8 cellular contexts compared by ENCODE assay signal in the genomic region with DNA sequence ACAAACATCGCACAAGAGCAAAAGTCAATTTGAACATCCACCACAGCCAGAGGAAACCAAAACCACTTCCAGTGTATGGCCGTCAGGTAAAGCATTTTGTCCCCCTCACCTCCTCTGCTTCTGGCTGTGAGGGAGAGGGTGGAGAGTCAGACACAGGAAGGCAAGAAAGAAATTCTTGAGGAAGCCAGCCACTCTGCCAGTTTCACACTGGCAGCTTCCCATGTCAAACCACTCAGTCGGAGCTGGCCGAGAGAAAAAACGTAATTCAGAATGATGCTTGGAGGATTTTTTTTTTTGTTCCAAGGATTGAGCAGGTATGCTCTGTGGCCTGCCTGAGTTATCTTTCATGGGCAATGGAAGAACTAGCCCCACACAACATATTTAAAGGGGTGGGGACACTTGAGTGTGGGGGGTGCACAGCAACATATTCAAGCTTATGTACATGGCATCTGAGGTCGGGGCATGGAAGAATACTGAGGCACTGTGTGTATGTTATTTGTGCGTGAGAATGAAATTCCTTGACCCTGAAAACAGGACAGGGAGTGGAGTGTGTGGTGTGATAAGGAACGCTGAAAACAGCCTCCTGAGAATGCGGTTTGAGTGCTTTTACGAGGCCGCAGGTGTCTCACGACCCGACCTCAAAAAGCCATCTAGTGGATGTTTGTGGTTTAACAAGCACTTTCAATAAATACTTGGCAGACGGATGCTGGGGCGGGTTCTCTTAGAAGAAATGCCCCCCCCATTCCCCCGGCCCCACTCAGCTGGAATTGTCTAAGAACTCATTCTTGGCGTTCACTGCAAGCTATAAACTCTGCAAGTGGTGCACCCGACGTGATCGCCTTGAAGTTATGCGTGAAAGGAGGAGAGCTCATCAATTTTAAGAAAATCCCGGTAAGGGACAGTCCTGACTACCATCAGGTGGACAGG. TPM values are rescaled to one million over a fixed set of nuclear protein-coding genes. Genes with fewer than 3 reads are reported as not detected.
DNase-seq lines count a peak whose midpoint lies in the region; ATAC-seq and TF ChIP-seq lines count a peak whose summit lies in the region.

No MANE protein-coding gene starts in this region.

- DNase-seq in GM12865 (ENCODE audit: low read depth) (peak; percentile 89), NCI-H1092 (lab: John Stamatoyannopoulos, UW) (peak; percentile 51), SK-N-SH (peak; percentile 68), head of caudate nucleus (peak in 38 of 42 donors; percentile 6 to 72 (median 36)), pulmonary artery endothelial cell (ENCODE audit: low read depth, low spot score) (peak; percentile 33)
- peak; percentile 60 for DNase-seq in activated naive CD4-positive, alpha-beta T cell treated with anti-CD3 and anti-CD28 coated beads, Interleukin-2, amount 50 U/mL, for 16 hours

- TF ChIP-seq CTCF in GM12865 (IDR thresholded peaks at IDR 0.05; ENCODE audit: insufficient read depth, low read depth, low read length, missing control alignments), result peak; percentile 56
- TF ChIP-seq CTCF in SK-N-SH (IDR thresholded peaks at IDR 0.05), result peak; percentile 65

- H3K4me3 ChIP-seq in GM12865 (ENCODE audit: low read depth, low read length) (peak overlapping the region; percentile 44), SK-N-SH (ENCODE audit: low read depth in 2 of 2, low read length in 1 of 2) (no peak overlapping the region; a peak in 1 of 4 replicates)

- no peaks in the 10 kb centered on the region for H3K9me3 ChIP-seq in SK-N-SH

- H3K9ac ChIP-seq in SK-N-SH, result no peak overlapping the region

- H3K36me3 ChIP-seq in SK-N-SH (replicated peaks in 1 of 2; ENCODE audit: control insufficient read depth in 1 of 2, insufficient read depth in 2 of 2, low read length in 1 of 2), result no peaks in the 10 kb centered on the region

- no peaks in the 10 kb centered on the region for H4K20me1 ChIP-seq in SK-N-SH (ENCODE audit: insufficient read depth)

- 0 out of 2 replicates have a peak, but pooled peaks cover 3% of the 10 kb centered on the region for H3K27me3 ChIP-seq in SK-N-SH (ENCODE audit: insufficient read depth)

- POLR2A ChIA-PET in SK-N-SH (lab: Yijun Ruan, JAX), result interaction anchor here (1.0 kb wide), 1 partner anchor 46 kb away, joined by 4 read pairs; a partner anchor contains a TSS

- H3K79me2 ChIP-seq in SK-N-SH (ENCODE audit: insufficient read depth), result no peaks in the 10 kb centered on the region

- no peak for ATAC-seq in GM19395 (IDR thresholded peaks at IDR 0.05; ENCODE audit: unreplicated experiment)
- ATAC-seq in HG03565 (IDR thresholded peaks at IDR 0.05; ENCODE audit: unreplicated experiment), result no peak

- peak overlapping the region; percentile 38; the same call in 1 of the 2 replicates for H3K4me2 ChIP-seq in SK-N-SH

- intact Hi-C loops in head of caudate nucleus (cut with DNase I), result no loop called here

- H3K4me1 ChIP-seq in SK-N-SH (ENCODE audit: control insufficient read depth in 1 of 2, insufficient read depth in 2 of 2, low read depth in 1 of 2, low read length in 1 of 2), result peaks cover 0 to 4% of the 10 kb centered on the region in 2 experiments; a peak in 1 of 4 replicates

- no peak overlapping the region for H2AFZ ChIP-seq in SK-N-SH (ENCODE audit: low read depth)

- TF ChIP-seq EP300 in SK-N-SH (IDR thresholded peaks at IDR 0.05; ENCODE audit: borderline replicate concordance in 1 of 2, low read depth in 1 of 2, low read length in 1 of 2), result no peak

- no peak overlapping the region for H3K27ac ChIP-seq in SK-N-SH (ENCODE audit: low read depth in 2 of 2, low read length in 1 of 2)

- 29% methylated on average over 22 of the region's 22 CpGs for WGBS in SK-N-SH (ENCODE audit: low lambda C conversion rate)

- H3F3A ChIP-seq in SK-N-SH (replicated peaks; ENCODE audit: insufficient read depth), result no peaks in the 10 kb centered on the region

- peak; percentile 60 for TF ChIP-seq RAD21 in SK-N-SH (IDR thresholded peaks at IDR 0.05; ENCODE audit: low read length)

- CTCF ChIA-PET in SK-N-SH (lab: Yijun Ruan, JAX), result interaction anchor here (0.6 to 2.3 kb wide), 22 partner anchors 10 to 96 kb away, joined by 3 to 30 read pairs (median 6); a partner anchor contains a TSS

- H3K9me2 ChIP-seq in SK-N-SH, result no peaks in the 10 kb centered on the region

TF ChIP-seq in SK-N-SH, 30 proteins besides CTCF, POLR2A, EP300 and RAD21:
- TF ChIP-seq MXI1 (IDR thresholded peaks at IDR 0.05; ENCODE audit: low read depth, low read length) (peak; percentile 40; the same call in 1 of the 2 replicates), SMC3 (IDR thresholded peaks at IDR 0.05; ENCODE audit: low read depth, low read length) (peak; percentile 51), NRF1 (IDR thresholded peaks at IDR 0.05; ENCODE audit: low read depth, low read length) (no peak)

RNA-seq across cellular contexts. Expression of a gene that starts 22.3 kb away (rescaled TPM):
- 46.9 and 51.4 TPM in 2 replicates for polyA plus RNA-seq in SK-N-SH (2012; rRNA removed)
- polyA plus RNA-seq in SK-N-SH (2012; cell fraction: cytosol; rRNA removed), result 61.8 and 70.2 TPM in 2 replicates
- 85.9 and 95.0 TPM in 2 replicates for polyA plus RNA-seq in SK-N-SH (2012; cell fraction: nucleus; rRNA removed)
- 48.6 and 49.9 TPM in 2 replicates for total RNA-seq in pulmonary artery endothelial cell

RNA-seq across cellular contexts. Expression of a gene that starts 27.5 kb away (rescaled TPM):
- polyA plus RNA-seq in SK-N-SH (2012; rRNA removed), result 19.5 and 22.2 TPM in 2 replicates
- polyA plus RNA-seq in SK-N-SH (2012; cell fraction: cytosol; rRNA removed), result 11.9 and 17.3 TPM in 2 replicates
- polyA plus RNA-seq in SK-N-SH (2012; cell fraction: nucleus; rRNA removed), result 22.8 and 24.0 TPM in 2 replicates
- total RNA-seq in pulmonary artery endothelial cell, result 14.3 and 16.4 TPM in 2 replicates

RNA-seq across cellular contexts. Expression of a gene that starts 31.2 kb away (rescaled TPM):
- 27.9 and 44.5 TPM in 2 replicates for polyA plus RNA-seq in SK-N-SH (2012; rRNA removed)
- polyA plus RNA-seq in SK-N-SH (2012; cell fraction: cytosol; rRNA removed), result 24.4 and 34.4 TPM in 2 replicates
- 84.8 and 160 TPM in 2 replicates for polyA plus RNA-seq in SK-N-SH (2012; cell fraction: nucleus; rRNA removed)
- 48.7 and 71.1 TPM in 2 replicates for total RNA-seq in pulmonary artery endothelial cell

RNA-seq across cellular contexts. Expression of a gene that starts 46.3 kb away (rescaled TPM):
- polyA plus RNA-seq in SK-N-SH (2012; rRNA removed), result 59.4 and 71.2 TPM in 2 replicates
- polyA plus RNA-seq in SK-N-SH (2012; cell fraction: cytosol; rRNA removed), result 19.9 and 29.3 TPM in 2 replicates
- polyA plus RNA-seq in SK-N-SH (2012; cell fraction: nucleus; rRNA removed), result 331 and 334 TPM in 2 replicates
- total RNA-seq in pulmonary artery endothelial cell, result 39.4 and 42.5 TPM in 2 replicates

RNA-seq across cellular contexts. Expression of a gene that starts 46.6 kb away (rescaled TPM):
- polyA plus RNA-seq in SK-N-SH (2012; rRNA removed), result 29.6 and 35.9 TPM in 2 replicates
- 13.6 and 23.2 TPM in 2 replicates for polyA plus RNA-seq in SK-N-SH (2012; cell fraction: cytosol; rRNA removed)
- polyA plus RNA-seq in SK-N-SH (2012; cell fraction: nucleus; rRNA removed), result 40.0 and 48.8 TPM in 2 replicates
- 19.9 and 40.4 TPM in 2 replicates for total RNA-seq in pulmonary artery endothelial cell

Comparison
In these comparisons a context has a peak if more than half of its experiments do, and no peak if none do; other contexts are left out.
1. DNase-seq: peak in every context shown above with its lines; median percentile 89 in GM12865; 68 in SK-N-SH; 60 in activated naive CD4-positive, alpha-beta T cell treated with anti-CD3 and anti-CD28 coated beads, Interleukin-2, amount 50 U/mL, for 16 hours; 51 in NCI-H1092; 36 in head of caudate nucleus; 33 in pulmonary artery endothelial cell.